In genomic region chr1:114345930-114346479, GRCh38 we compare ENCODE assay signal across 8 cellular contexts.
A peak's percentile ranks its signal among the peaks of the same experiment; 100 is the strongest.
DNase-seq lines count a peak whose midpoint lies in the region; ATAC-seq and TF ChIP-seq lines count a peak whose summit lies in the region.

No MANE protein-coding gene starts in this region.

- intact Hi-C loops in left lung (cut with DNase I) = no loop called here

- H3K27me3 ChIP-seq in left lung (no peaks in the 10 kb centered on the region), thoracic aorta (replicated peaks; ENCODE audit: insufficient read depth) (no peaks in the 10 kb centered on the region)

- peak overlapping the region; percentile 70 to 74 for H3K27ac ChIP-seq in left lung
- H3K27ac ChIP-seq in thoracic aorta = peak overlapping the region; percentile 78 to 88

- DNase-seq in HFF-Myc (ENCODE audit: extremely low read depth, low read depth) = no peak
- peak; percentile 66 for DNase-seq in NCI-H146 treated with DMSO at 0.1 percent for 48 hours (lab: John Stamatoyannopoulos, UW; ENCODE audit: unreplicated experiment)
- DNase-seq in cardiac fibroblast (ENCODE audit: low read depth in 2 of 2) = peak; percentile 9 to 34
- DNase-seq in left lung = no peak
- DNase-seq in thoracic aorta (ENCODE audit: low spot score) = no peak
- DNase-seq in NCI-H2029 (lab: John Stamatoyannopoulos, UW) = no peak
- DNase-seq in NCI-H1930 (lab: John Stamatoyannopoulos, UW) = no peak

- H3K4me3 ChIP-seq in HFF-Myc (replicated peaks; ENCODE audit: low read depth, low read length) (peak overlapping the region; percentile 35), cardiac fibroblast (replicated peaks in 1 of 2; ENCODE audit: low read depth in 2 of 2, low read length in 2 of 2) (peak overlapping the region; percentile 50 to 53), left lung (peak overlapping the region; percentile 24 to 46), thoracic aorta (peak overlapping the region; percentile 71)

- ATAC-seq in GM18517 (IDR thresholded peaks at IDR 0.05; ENCODE audit: unreplicated experiment) = peak; percentile 35
- ATAC-seq in left lung = peak; percentile 69
- peak; percentile 14 for ATAC-seq in thoracic aorta (ENCODE audit: insufficient number of reproducible peaks, low FRiP score, low read depth)

- H3K36me3 ChIP-seq in left lung (no peaks in the 10 kb centered on the region), thoracic aorta (no peaks in the 10 kb centered on the region)

- TF ChIP-seq CTCF in HFF-Myc (IDR thresholded peaks at IDR 0.05; ENCODE audit: low read depth, low read length, missing control alignments) (no peak), cardiac fibroblast (IDR thresholded peaks at IDR 0.05; ENCODE audit: low read depth, low read length) (no peak), left lung (IDR thresholded peaks at IDR 0.05) (no peak), thoracic aorta (IDR thresholded peaks at IDR 0.05) (no peak)

- H3K4me1 ChIP-seq in left lung = peaks cover 0 to 10% of the 10 kb centered on the region in 2 donors
- H3K4me1 ChIP-seq in thoracic aorta (ENCODE audit: control insufficient read depth in 1 of 2, low read depth in 2 of 2) = peaks cover 0 to 11% of the 10 kb centered on the region in 2 donors

- no peaks in the 10 kb centered on the region for H3K9me3 ChIP-seq in left lung
- no peaks in the 10 kb centered on the region for H3K9me3 ChIP-seq in thoracic aorta

Comparison
In these comparisons a context has a peak if more than half of its experiments do, and no peak if none do; other contexts are left out.
1. ATAC-seq: peak in every context shown above with its lines; median percentile 69 in left lung; 35 in GM18517; 14 in thoracic aorta.
2. DNase-seq: peak in NCI-H146 treated with DMSO at 0.1 percent for 48 hours (single experiment) and cardiac fibroblast (2 of 2); none in HFF-Myc (single experiment), left lung (0 of 2), thoracic aorta (single experiment), NCI-H2029 (single experiment) and NCI-H1930 (0 of 2).
3. Peak in every context shown above with its lines, with median percentiles within 50 percentile points of each other: H3K4me3 ChIP-seq.